In genomic region chr10:26781797-26782196, GRCh38 we compare ENCODE assay signal across 10 cellular contexts.
DNase-seq lines count a peak whose midpoint lies in the region; ATAC-seq and TF ChIP-seq lines count a peak whose summit lies in the region.
"Had no signal": no experiment of that assay in that cellular context is flagged by ENCODE, and none has a peak within 500 bp of the region (broad histone marks: within the 10 kb centered on the region; RNA-seq: fewer than 3 reads in every experiment).

No MANE protein-coding gene starts in this region.

- no peak overlapping the region for H2AFZ ChIP-seq in mesenchymal stem cell (ENCODE audit: low read depth, low read length)

- CTCF ChIA-PET in Caco-2 (lab: Charles Lee) (interaction anchor here (1.4 kb wide), 1 partner anchor 56 kb away, joined by 4 read pairs; no protein-coding TSS in a partner anchor), activated B cell treated with CpG ODN at 0.5 μM for 24 hours (lab: Charles Lee) (interaction anchor here (0.7 to 2.7 kb wide), 6 partner anchors 17 to 101 kb away, joined by 3 to 15 read pairs (median 4); no protein-coding TSS in a partner anchor)

- no peak overlapping the region for H4K91ac ChIP-seq in mesenchymal stem cell (ENCODE audit: low read length)

- H3K27me3 ChIP-seq in Caco-2 (replicated peaks; ENCODE audit: control insufficient read depth, insufficient read depth, low read length) (no peaks in the 10 kb centered on the region), mesenchymal stem cell (ENCODE audit: control insufficient read depth in 1 of 2, insufficient read depth in 1 of 2, low read length in 2 of 2) (no peaks in the 10 kb centered on the region)
- H3K27me3 ChIP-seq: gastroesophageal sphincter, ovary had no signal

- DNase-seq in Caco-2 = no peak
- no peak for DNase-seq in activated B cell treated with CpG ODN at 0.5 μM for 24 hours
- peak; percentile 18 for DNase-seq in mesenchymal stem cell
- DNase-seq in NCI-H2081 (lab: John Stamatoyannopoulos, UW) = no peak
- DNase-seq in DMS53 treated with DMSO at 0.1 percent for 48 hours (lab: John Stamatoyannopoulos, UW; ENCODE audit: unreplicated experiment) = no peak
- no peak for DNase-seq in DMS153 (lab: John Stamatoyannopoulos, UW)
- no peak for DNase-seq in SIG-M5 treated with dmso at 0.1 percent for 504 hours (lab: John Stamatoyannopoulos, UW; ENCODE audit: unreplicated experiment)
- DNase-seq: ovary had no signal

- H3K4me3 ChIP-seq in Caco-2 (ENCODE audit: low read depth, low read length) (no peak overlapping the region), mesenchymal stem cell (ENCODE audit: insufficient read depth in 1 of 2, low read depth in 1 of 2, low read length in 2 of 2) (peak overlapping the region in 1 of 2 experiments; percentile 45)
- H3K4me3 ChIP-seq: gastroesophageal sphincter, ovary had no signal

- no peak overlapping the region for H2BK15ac ChIP-seq in mesenchymal stem cell (ENCODE audit: low read depth, poor library complexity, severe bottlenecking)

- no peak overlapping the region for H2BK5ac ChIP-seq in mesenchymal stem cell (ENCODE audit: low read depth, low read length, poor library complexity, severe bottlenecking)

- H3K4me3 Mint-ChIP-seq in Caco-2 (ENCODE audit: unreplicated experiment) (no peak overlapping the region), activated B cell treated with CpG ODN at 0.5 μM for 24 hours (peak overlapping the region; percentile 72)

- H2AK5ac ChIP-seq in mesenchymal stem cell (ENCODE audit: low read length, severe bottlenecking) = peak overlapping the region; percentile 23

- H3K27ac ChIP-seq in mesenchymal stem cell (ENCODE audit: low read length, poor library complexity, severe bottlenecking) = no peak overlapping the region
- H3K27ac ChIP-seq: gastroesophageal sphincter, ovary had no signal

- ATAC-seq in HG02610 (IDR thresholded peaks at IDR 0.05; ENCODE audit: unreplicated experiment) = peak; percentile 14
- ATAC-seq in activated B cell treated with CpG ODN at 0.5 μM for 24 hours (ENCODE audit: low read depth) = peak; percentile 7

- H2BK12ac ChIP-seq in mesenchymal stem cell (ENCODE audit: low read length in 2 of 2) = no peak overlapping the region

- H3K27ac Mint-ChIP-seq in Caco-2 (ENCODE audit: unreplicated experiment) = peak overlapping the region; percentile 33
- peak overlapping the region; percentile 88 for H3K27ac Mint-ChIP-seq in activated B cell treated with CpG ODN at 0.5 μM for 24 hours

- no peak overlapping the region for H3K23ac ChIP-seq in mesenchymal stem cell (ENCODE audit: low read length in 2 of 2)

- H2BK120ac ChIP-seq in mesenchymal stem cell (ENCODE audit: low read depth, low read length) = no peak overlapping the region

- no peak overlapping the region for H3K14ac ChIP-seq in mesenchymal stem cell (ENCODE audit: low read length in 2 of 2)

- POLR2A ChIA-PET in Caco-2 (lab: Charles Lee) = no interaction called here
- POLR2A ChIA-PET in activated B cell treated with CpG ODN at 0.5 μM for 24 hours (lab: Charles Lee) = interaction anchor here (0.6 to 2.3 kb wide), 13 partner anchors 9 to 99 kb away, joined by 3 to 20 read pairs (median 4); partner anchors contain the start of gene ABI1

- no peak overlapping the region for H3K18ac ChIP-seq in mesenchymal stem cell (ENCODE audit: low read depth in 1 of 2, low read length in 2 of 2)

- peaks cover 53% of the 10 kb centered on the region for H3K4me1 Mint-ChIP-seq in Caco-2 (ENCODE audit: low read depth, unreplicated experiment)
- H3K4me1 Mint-ChIP-seq in activated B cell treated with CpG ODN at 0.5 μM for 24 hours = peaks cover 89% of the 10 kb centered on the region

- no TSS peak for BruUV-seq in Caco-2 (replicated peaks; lab: Mats Ljungman, UMichigan)

- no peak overlapping the region for H3K4ac ChIP-seq in mesenchymal stem cell (ENCODE audit: low read depth in 1 of 2, low read length in 2 of 2)

- H3K4me1 ChIP-seq in Caco-2 (peaks cover 41% of the 10 kb centered on the region), mesenchymal stem cell (ENCODE audit: control insufficient read depth, insufficient read depth, low read depth, low read length) (peaks cover 2% of the 10 kb centered on the region)

- 93% methylated on average over 2 of the region's 2 CpGs for WGBS in mesenchymal stem cell

- TF ChIP-seq CTCF in Caco-2 (IDR thresholded peaks at IDR 0.05; ENCODE audit: insufficient read depth in 1 of 2, low read depth in 1 of 2, low read length in 1 of 2, severe bottlenecking in 1 of 2, unreplicated experiment in 1 of 2) = no peak
- TF ChIP-seq CTCF in activated B cell treated with CpG ODN at 0.5 μM for 24 hours (IDR thresholded peaks at IDR 0.05) = no peak

- H3K9me3 ChIP-seq in Caco-2 = no peaks in the 10 kb centered on the region
- no peaks in the 10 kb centered on the region for H3K9me3 ChIP-seq in mesenchymal stem cell (ENCODE audit: control insufficient read depth, low read length)
- H3K9me3 ChIP-seq: gastroesophageal sphincter, ovary had no signal

- peak overlapping the region; percentile 80 for H3K9ac ChIP-seq in mesenchymal stem cell (ENCODE audit: low read length)

- no peak overlapping the region for H3K4me2 ChIP-seq in mesenchymal stem cell (ENCODE audit: low read length, poor library complexity, severe bottlenecking)

- H3K27me3 Mint-ChIP-seq in Caco-2 (ENCODE audit: insufficient read depth, unreplicated experiment) (no peaks in the 10 kb centered on the region), activated B cell treated with CpG ODN at 0.5 μM for 24 hours (no peaks in the 10 kb centered on the region)

- intact Hi-C loops in Caco-2 (cut with micrococcal nuclease; ENCODE audit: unreplicated experiment) = no loop called here
- intact Hi-C loops in activated B cell treated with CpG ODN at 0.5 μM for 24 hours (cut with micrococcal nuclease) = loop anchor here (1.0 to 5.0 kb wide), 6 partner anchors 10 to 79 kb away; partner anchors contain the start of gene ABI1

- peaks cover 34% of the 10 kb centered on the region for H3K79me1 ChIP-seq in mesenchymal stem cell (replicated peaks; ENCODE audit: low read length, poor library complexity, severe bottlenecking)

- H3K36me3 ChIP-seq in Caco-2 (ENCODE audit: control insufficient read depth, insufficient read depth, low read length) (no peaks in the 10 kb centered on the region), mesenchymal stem cell (ENCODE audit: control insufficient read depth in 1 of 2, insufficient read depth in 2 of 2, low read depth in 1 of 2, low read length in 2 of 2) (peaks cover 0 to 4% of the 10 kb centered on the region in 2 experiments)
- H3K36me3 ChIP-seq: gastroesophageal sphincter, ovary had no signal

- H3K9me3 Mint-ChIP-seq in Caco-2 (ENCODE audit: unreplicated experiment) = no peaks in the 10 kb centered on the region
- no peaks in the 10 kb centered on the region for H3K9me3 Mint-ChIP-seq in activated B cell treated with CpG ODN at 0.5 μM for 24 hours

- H3K36me3 Mint-ChIP-seq in Caco-2 (ENCODE audit: insufficient read depth, unreplicated experiment) = peaks cover 2% of the 10 kb centered on the region
- H3K36me3 Mint-ChIP-seq in activated B cell treated with CpG ODN at 0.5 μM for 24 hours (ENCODE audit: low read depth) = peaks cover 36% of the 10 kb centered on the region

- no peak overlapping the region for H4K8ac ChIP-seq in mesenchymal stem cell (ENCODE audit: low read length)
